19 cellular contexts compared by ENCODE assay signal in the genomic region with DNA sequence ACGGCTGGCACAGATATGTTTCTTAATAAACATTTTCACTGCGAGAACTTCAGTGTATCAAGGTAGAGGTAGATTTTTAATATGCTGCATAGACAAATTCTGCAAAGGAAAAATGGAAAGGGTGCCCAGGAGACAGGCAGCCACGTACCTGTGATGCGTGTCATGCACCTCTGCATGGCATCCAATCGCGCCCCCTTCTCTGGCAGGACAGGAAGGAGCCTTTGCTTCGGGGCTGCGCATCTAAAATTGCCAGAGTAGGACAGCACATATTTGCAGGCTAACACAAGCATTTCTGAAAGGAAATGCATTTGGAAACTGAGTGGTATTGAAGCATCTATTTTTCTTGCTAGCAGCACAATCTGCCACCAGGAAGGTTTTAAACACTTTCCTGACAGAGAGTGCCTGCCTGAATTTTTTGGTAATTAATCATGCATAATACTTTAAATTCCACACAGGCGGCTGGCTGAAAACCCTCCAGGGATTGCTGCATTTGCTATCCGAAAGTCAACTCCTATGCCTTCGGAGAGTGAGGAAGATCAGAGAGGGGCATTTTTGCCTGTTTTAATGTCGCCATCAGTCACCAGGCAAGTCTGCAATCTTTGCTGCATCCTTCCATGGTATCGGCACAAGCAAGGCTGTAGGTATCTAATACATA.
DNase-seq lines count a peak whose midpoint lies in the region; ATAC-seq and TF ChIP-seq lines count a peak whose summit lies in the region.
"Had no signal": no experiment of that assay in that cellular context is flagged by ENCODE, and none has a peak within 500 bp of the region (broad histone marks: within the 10 kb centered on the region; RNA-seq: fewer than 3 reads in every experiment).

No MANE protein-coding gene starts in this region.

- in situ Hi-C loops in IMR-90 (cut with MboI; ENCODE audit: low sequenced_read_pairs) = loop anchor here (25.0 kb wide), 1 partner anchor 234 kb away; no protein-coding TSS in a partner anchor

- no peaks in the 10 kb centered on the region for H3K4me1 ChIP-seq in IMR-90 (ENCODE audit: control insufficient read depth, insufficient read depth, low read length)
- H3K4me1 ChIP-seq in osteoblast (ENCODE audit: insufficient read depth, low read length) = peaks cover 2% of the 10 kb centered on the region
- H3K4me1 ChIP-seq: stomach had no signal

- no peak overlapping the region for H2BK120ac ChIP-seq in IMR-90 (ENCODE audit: low read depth, low read length)

- H3K36me3 ChIP-seq in IMR-90 (ENCODE audit: control insufficient read depth, insufficient read depth, low read length) (no peaks in the 10 kb centered on the region), osteoblast (ENCODE audit: insufficient read depth, low read length) (no peaks in the 10 kb centered on the region)
- H3K36me3 ChIP-seq: stomach had no signal

- H3K79me2 ChIP-seq in osteoblast (ENCODE audit: insufficient read depth, low read length) = no peaks in the 10 kb centered on the region

- no peak for TF ChIP-seq POLR2A in IMR-90 (IDR thresholded peaks at IDR 0.05; ENCODE audit: low read depth, low read length)

- no peak overlapping the region for H2BK20ac ChIP-seq in IMR-90 (ENCODE audit: low read depth, low read length)

- H3K4me3 ChIP-seq in IMR-90 (ENCODE audit: insufficient read depth, low read depth, low read length) (no peak overlapping the region), fibroblast of the aortic adventitia (ENCODE audit: low read depth, low read length) (no peak overlapping the region), osteoblast (ENCODE audit: insufficient read depth, low read length) (no peak overlapping the region)
- H3K4me3 ChIP-seq: lung, stomach had no signal

- no peak overlapping the region for H3K4ac ChIP-seq in IMR-90 (ENCODE audit: low read depth, low read length)

- no peak overlapping the region for H3K27ac ChIP-seq in IMR-90 (ENCODE audit: insufficient read depth, low read length)
- no peak overlapping the region for H3K27ac ChIP-seq in osteoblast (ENCODE audit: low read depth, low read length)
- H3K27ac ChIP-seq: stomach had no signal

- no peak overlapping the region for H4K91ac ChIP-seq in IMR-90 (ENCODE audit: insufficient read depth, low read depth, low read length)

- intact Hi-C loops in IMR-90 (cut with micrococcal nuclease) = no loop called here

- no peak overlapping the region for H3K14ac ChIP-seq in IMR-90 (replicated peaks; ENCODE audit: low read depth, low read length)

- dilution Hi-C loops in IMR-90 (cut with HindIII; ENCODE audit: low sequenced_read_pairs, unreplicated experiment) = no loop called here

- H3K27me3 ChIP-seq in IMR-90 (ENCODE audit: control insufficient read depth, insufficient read depth, low read length) (peaks cover 4% of the 10 kb centered on the region), osteoblast (ENCODE audit: insufficient read depth, low read length) (no peaks in the 10 kb centered on the region)
- H3K27me3 ChIP-seq: stomach had no signal

- BruUV-seq in IMR-90 (replicated peaks; lab: Mats Ljungman, UMichigan) = no TSS peak

- no peak overlapping the region for H4K5ac ChIP-seq in IMR-90 (ENCODE audit: low read depth, low read length)

- H2AFZ ChIP-seq in IMR-90 (replicated peaks; ENCODE audit: low read length, poor library complexity) = no peak overlapping the region
- no peak overlapping the region for H2AFZ ChIP-seq in osteoblast (ENCODE audit: low read length)

- no peak overlapping the region for H3K9ac ChIP-seq in IMR-90 (ENCODE audit: low read depth, low read length)

- DNase-seq in AG08396 (ENCODE audit: low spot score) = peak; percentile 27
- no peak for DNase-seq in IMR-90
- DNase-seq in fibroblast of the aortic adventitia (ENCODE audit: low read depth) = peak; percentile 9
- DNase-seq in osteoblast (ENCODE audit: insufficient read length, low spot score, missing footprints) = no peak
- DNase-seq in activated CD8-positive, alpha-beta memory T cell treated with anti-CD3 and anti-CD28 coated beads for 24 hours = no peak
- no peak for DNase-seq in activated CD4-positive, CD25-positive, alpha-beta regulatory T cell treated with anti-CD3 and anti-CD28 coated beads, Interleukin-2, amount 50 U/mL, for 72 hours
- no peak for DNase-seq in glomerular visceral epithelial cell (ENCODE audit: extremely low spot score)
- DNase-seq in NCI-H1105 (lab: John Stamatoyannopoulos, UW) = no peak
- DNase-seq: activated naive CD4-positive, alpha-beta T cell treated with anti-CD3 and anti-CD28 coated beads, Interleukin-2, amount 50 U/mL, for 16 hours; activated T-cell treated with anti-CD3 and anti-CD28 coated beads, Interleukin-2, amount 50 U/mL, for 48 hours; central memory CD4-positive, alpha-beta T cell; Kasumi-1; naive B cell; NCI-H1092 treated with DMSO at 0.1 percent for 48 hours; NCI-H446; OCI-M1; SHP77 treated with DMSO at 0.1 percent for 48 hours; stomach had no signal

- H3K23ac ChIP-seq in IMR-90 (ENCODE audit: low read depth, low read length) = no peak overlapping the region

- no peak for TF ChIP-seq RAD21 in IMR-90 (IDR thresholded peaks at IDR 0.05; ENCODE audit: low read length)

- peak; percentile 35 for ATAC-seq in IMR-90 (ENCODE audit: low read depth)

- no peaks in the 10 kb centered on the region for H3K79me1 ChIP-seq in IMR-90 (ENCODE audit: low read depth in 1 of 2, low read length in 2 of 2)

- H2AK5ac ChIP-seq in IMR-90 (ENCODE audit: low read depth, low read length) = no peak overlapping the region

- TF ChIP-seq CTCF in IMR-90 (conservative IDR thresholded peaks at IDR 0.05; ENCODE audit: low read depth, low read length) (no peak), fibroblast of the aortic adventitia (IDR thresholded peaks at IDR 0.05; ENCODE audit: insufficient read depth, low read length) (no peak), osteoblast (IDR thresholded peaks at IDR 0.05; ENCODE audit: extremely low read depth, low read depth, low read length) (no peak)

- no peak overlapping the region for H2BK5ac ChIP-seq in IMR-90 (ENCODE audit: low read depth, low read length, poor library complexity, severe bottlenecking)

- no peaks in the 10 kb centered on the region for H3K9me3 ChIP-seq in IMR-90 (ENCODE audit: control insufficient read depth, insufficient read depth, low read length)
- H3K9me3 ChIP-seq in osteoblast (ENCODE audit: low read depth, low read length) = no peaks in the 10 kb centered on the region
- H3K9me3 ChIP-seq: stomach had no signal

- POLR2A ChIA-PET in IMR-90 (lab: Charles Lee; ENCODE audit: unreplicated experiment) = no interaction called here

- CTCF ChIA-PET in IMR-90 (lab: Yijun Ruan, JAX) = no interaction called here

- H4K20me1 ChIP-seq in IMR-90 (ENCODE audit: insufficient read depth, low read length) = no peaks in the 10 kb centered on the region
- H4K20me1 ChIP-seq in osteoblast (ENCODE audit: insufficient read depth, low read length) = no peaks in the 10 kb centered on the region

- H4K8ac ChIP-seq in IMR-90 (ENCODE audit: low read depth in 2 of 2, low read length in 2 of 2) = no peak overlapping the region

- H2AK9ac ChIP-seq in IMR-90 (replicated peaks; ENCODE audit: low read depth, low read length, poor library complexity) = no peak overlapping the region

- H3K56ac ChIP-seq in IMR-90 (ENCODE audit: extremely low read depth, insufficient read depth, low read length) = no peak overlapping the region

- no peak overlapping the region for H2BK15ac ChIP-seq in IMR-90 (ENCODE audit: low read depth, low read length)

- H3K4me2 ChIP-seq in IMR-90 (ENCODE audit: low read depth, low read length) (peak overlapping the region; percentile 26), osteoblast (ENCODE audit: insufficient read depth, low read length) (peak overlapping the region; percentile 65)

- no peak overlapping the region for H3K18ac ChIP-seq in IMR-90 (ENCODE audit: low read depth, low read length)

- 63% methylated on average over 2 of the region's 13 CpGs; no CpG with 5 or more reads in 1 of the 2 experiments for WGBS in IMR-90 (ENCODE audit: extremely low coverage in 2 of 2, insufficient read length in 1 of 2), 2 experiments

- H3K9me1 ChIP-seq in IMR-90 (ENCODE audit: insufficient read depth, low read length) = peaks cover 3% of the 10 kb centered on the region; the same call in 1 of the 2 replicates

TF ChIP-seq in IMR-90, 13 proteins besides CTCF, POLR2A, EP300 and RAD21:
- no peak for TF ChIP-seq MAFK (IDR thresholded peaks at IDR 0.05; ENCODE audit: low read depth, low read length)
- TF ChIP-seq, protein P1, sequence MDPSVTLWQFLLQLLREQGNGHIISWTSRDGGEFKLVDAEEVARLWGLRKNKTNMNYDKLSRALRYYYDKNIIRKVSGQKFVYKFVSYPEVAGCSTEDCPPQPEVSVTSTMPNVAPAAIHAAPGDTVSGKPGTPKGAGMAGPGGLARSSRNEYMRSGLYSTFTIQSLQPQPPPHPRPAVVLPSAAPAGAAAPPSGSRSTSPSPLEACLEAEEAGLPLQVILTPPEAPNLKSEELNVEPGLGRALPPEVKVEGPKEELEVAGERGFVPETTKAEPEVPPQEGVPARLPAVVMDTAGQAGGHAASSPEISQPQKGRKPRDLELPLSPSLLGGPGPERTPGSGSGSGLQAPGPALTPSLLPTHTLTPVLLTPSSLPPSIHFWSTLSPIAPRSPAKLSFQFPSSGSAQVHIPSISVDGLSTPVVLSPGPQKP (IDR thresholded peaks at IDR 0.05; ENCODE audit: borderline replicate concordance, low read depth, low read length) = no peak
- TF ChIP-seq, protein P2, sequence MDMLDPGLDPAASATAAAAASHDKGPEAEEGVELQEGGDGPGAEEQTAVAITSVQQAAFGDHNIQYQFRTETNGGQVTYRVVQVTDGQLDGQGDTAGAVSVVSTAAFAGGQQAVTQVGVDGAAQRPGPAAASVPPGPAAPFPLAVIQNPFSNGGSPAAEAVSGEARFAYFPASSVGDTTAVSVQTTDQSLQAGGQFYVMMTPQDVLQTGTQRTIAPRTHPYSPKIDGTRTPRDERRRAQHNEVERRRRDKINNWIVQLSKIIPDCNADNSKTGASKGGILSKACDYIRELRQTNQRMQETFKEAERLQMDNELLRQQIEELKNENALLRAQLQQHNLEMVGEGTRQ (IDR thresholded peaks at IDR 0.05; ENCODE audit: low read depth, low read length) = no peak
- TF ChIP-seq NFE2L2 (IDR thresholded peaks at IDR 0.05; ENCODE audit: low read depth, low read length) = no peak
- TF ChIP-seq BHLHE40 (IDR thresholded peaks at IDR 0.05; ENCODE audit: low read depth, low read length) = no peak
- TF ChIP-seq MXI1 (IDR thresholded peaks at IDR 0.05; ENCODE audit: borderline replicate concordance, low read depth, low read length) = no peak
- no peak for TF ChIP-seq CEBPB (IDR thresholded peaks at IDR 0.05; ENCODE audit: low read depth, low read length)
- TF ChIP-seq RCOR1 (IDR thresholded peaks at IDR 0.05; ENCODE audit: insufficient replicate concordance, low read length) = no peak
TF ChIP-seq in IMR-90: peak in this region for 0.

Comparison
In these comparisons a context has a peak if more than half of its experiments do, and no peak if none do; other contexts are left out.
1. DNase-seq: peak in AG08396 (single experiment) and fibroblast of the aortic adventitia (single experiment); none in IMR-90 (single experiment), osteoblast (single experiment), activated CD8-positive, alpha-beta memory T cell treated with anti-CD3 and anti-CD28 coated beads for 24 hours (single experiment), activated CD4-positive, CD25-positive, alpha-beta regulatory T cell treated with anti-CD3 and anti-CD28 coated beads, Interleukin-2, amount 50 U/mL, for 72 hours (single experiment), glomerular visceral epithelial cell (single experiment) and NCI-H1105 (single experiment).